ENCODE assay signal across 31 cellular contexts in genomic region chrX:71085900-71086299, GRCh38. TPM values are rescaled to one million over a fixed set of nuclear protein-coding genes. Genes with fewer than 3 reads are reported as not detected.
"Had no signal": no experiment of that assay in that cellular context is flagged by ENCODE, and none has a peak within 500 bp of the region (broad histone marks: within the 10 kb centered on the region; RNA-seq: fewer than 3 reads in every experiment).

No MANE protein-coding gene starts in this region.

- H3K4me3 ChIP-seq: coronary artery, esophagus squamous epithelium, gastrocnemius medialis, heart right ventricle, left lung, lower lobe of right lung, mucosa of descending colon had no signal

- ATAC-seq: effector memory CD8-positive, alpha-beta T cell; esophagus mucosa; gastrocnemius medialis; heart right ventricle; left cardiac atrium; left lung; left ventricle myocardium superior; lower lobe of right lung; mucosa of descending colon had no signal

- H3K27ac ChIP-seq: coronary artery, epithelial cell of prostate, esophagus squamous epithelium, gastrocnemius medialis, heart right ventricle, left lung, lower lobe of right lung had no signal

- H3K27me3 ChIP-seq: esophagus squamous epithelium, gastrocnemius medialis, left lung had no signal

- H3K36me3 ChIP-seq: esophagus squamous epithelium, gastrocnemius medialis, heart right ventricle, left lung, lower lobe of right lung had no signal

- H3K4me1 Mint-ChIP-seq: endodermal cell had no signal

- H3K9me3 Mint-ChIP-seq: effector memory CD8-positive, alpha-beta T cell had no signal

- H3K36me3 Mint-ChIP-seq: mesothelial cell of epicardium had no signal

- H3K4me1 ChIP-seq: esophagus squamous epithelium, gastrocnemius medialis, heart right ventricle, left lung, lower lobe of right lung had no signal

- H3K27ac Mint-ChIP-seq: effector memory CD8-positive, alpha-beta T cell; endodermal cell; mesothelial cell of epicardium had no signal

- DNase-seq: effector CD8-positive, alpha-beta T cell; effector memory CD8-positive, alpha-beta T cell; endodermal cell; erythroblast; esophagus squamous epithelium; foreskin fibroblast; foreskin melanocyte; gastrocnemius medialis; glutamatergic neuron; head of caudate nucleus; heart right ventricle; hippocampal formation; left cardiac atrium; left lung; left ventricle myocardium superior; lower lobe of right lung; mesenchymal stem cell; mucosa of descending colon had no signal

- H3K9me3 ChIP-seq: esophagus squamous epithelium, gastrocnemius medialis, heart right ventricle, left lung, lower lobe of right lung, mucosa of descending colon had no signal

- H3K4me3 Mint-ChIP-seq: effector memory CD8-positive, alpha-beta T cell; endodermal cell; mesothelial cell of epicardium had no signal

- H3K27me3 Mint-ChIP-seq: effector memory CD8-positive, alpha-beta T cell had no signal

- FAIRE-seq: colon, endometrium, islet of Langerhans, keratinocyte had no signal

RNA-seq across cellular contexts. Expression of gene CXorf65, which starts 20.6 kb away (rescaled TPM):
- total RNA-seq: dermis microvascular lymphatic vessel endothelial cell, endodermal cell, esophagus mucosa, esophagus squamous epithelium, gastrocnemius medialis, glomerular endothelial cell, heart right ventricle, kidney epithelial cell, left cardiac atrium, left ventricle myocardium superior, lower lobe of right lung, lung microvascular endothelial cell, mesothelial cell of epicardium, myocyte had no signal
- polyA plus RNA-seq: heart right ventricle, keratinocyte had no signal

RNA-seq across cellular contexts. Expression of gene IL2RG, which starts 25.5 kb away (rescaled TPM):
- total RNA-seq: endodermal cell, lung microvascular endothelial cell, mesothelial cell of epicardium had no signal
